23 cellular contexts compared by ENCODE assay signal in genomic region chr4:14338206-14338605, GRCh38.
DNase-seq lines count a peak whose midpoint lies in the region; ATAC-seq and TF ChIP-seq lines count a peak whose summit lies in the region.
"Had no signal": no experiment of that assay in that cellular context is flagged by ENCODE, and none has a peak within 500 bp of the region (broad histone marks: within the 10 kb centered on the region; RNA-seq: fewer than 3 reads in every experiment).

No MANE protein-coding gene starts in this region.

- H3K9ac ChIP-seq in IMR-90 (ENCODE audit: low read depth, low read length), result no peak overlapping the region
- H3K9ac ChIP-seq: SK-N-SH had no signal

- no CpG with 5 or more reads among the region's 1 CpG for WGBS in IMR-90 (ENCODE audit: extremely low coverage in 2 of 2, insufficient read length in 1 of 2), 2 experiments

- dilution Hi-C loops in IMR-90 (cut with HindIII; ENCODE audit: low sequenced_read_pairs, unreplicated experiment), result no loop called here

- CTCF ChIA-PET in A673 (lab: Charles Lee) (no interaction called here), IMR-90 (lab: Yijun Ruan, JAX) (no interaction called here), HEK293T (lab: Yijun Ruan, JAX) (no interaction called here)

- no peak overlapping the region for H2AK9ac ChIP-seq in IMR-90 (replicated peaks; ENCODE audit: low read depth, low read length, poor library complexity)

- TF ChIP-seq POLR2A in IMR-90 (IDR thresholded peaks at IDR 0.05; ENCODE audit: low read depth, low read length), result no peak

- H3K14ac ChIP-seq in IMR-90 (replicated peaks; ENCODE audit: low read depth, low read length), result no peak overlapping the region

- no peaks in the 10 kb centered on the region for H3K27me3 ChIP-seq in A673 (replicated peaks; ENCODE audit: insufficient read depth, low read depth, low read length, poor library complexity)
- H3K27me3 ChIP-seq in IMR-90 (ENCODE audit: control insufficient read depth, insufficient read depth, low read length), result no peaks in the 10 kb centered on the region; the same call in 1 of the 2 replicates

- TF ChIP-seq RAD21 in IMR-90 (IDR thresholded peaks at IDR 0.05; ENCODE audit: low read length), result no peak

- no peak for TF ChIP-seq CTCF in A673 (conservative IDR thresholded peaks at IDR 0.05; ENCODE audit: low read depth, low read length)
- no peak for TF ChIP-seq CTCF in IMR-90 (conservative IDR thresholded peaks at IDR 0.05; ENCODE audit: low read depth, low read length)
- no peak for TF ChIP-seq CTCF in choroid plexus epithelial cell (conservative IDR thresholded peaks at IDR 0.05; ENCODE audit: low read depth, low read length)
- TF ChIP-seq CTCF in fibroblast of villous mesenchyme (IDR thresholded peaks at IDR 0.05; ENCODE audit: insufficient read depth, low read depth, low read length), result no peak
- no peak for TF ChIP-seq CTCF in GM20000 (IDR thresholded peaks at IDR 0.05; ENCODE audit: extremely low read depth, missing control alignments)

- H3K9me1 ChIP-seq in IMR-90 (ENCODE audit: insufficient read depth, low read length), result no peaks in the 10 kb centered on the region

- H2BK120ac ChIP-seq in IMR-90 (ENCODE audit: low read depth, low read length), result no peak overlapping the region

- H2AK5ac ChIP-seq in IMR-90 (ENCODE audit: low read depth, low read length), result no peak overlapping the region

- H4K5ac ChIP-seq in IMR-90 (ENCODE audit: low read depth, low read length), result no peak overlapping the region

- no peak overlapping the region for H2AFZ ChIP-seq in IMR-90 (replicated peaks; ENCODE audit: low read length, poor library complexity)
- H2AFZ ChIP-seq: PC-9 had no signal

- no peak overlapping the region for H3K4ac ChIP-seq in IMR-90 (ENCODE audit: low read depth, low read length)

- in situ Hi-C loops in IMR-90 (cut with MboI; ENCODE audit: low sequenced_read_pairs), result no loop called here

- no peak overlapping the region for H4K8ac ChIP-seq in IMR-90 (ENCODE audit: low read depth in 2 of 2, low read length in 2 of 2)

- no peak overlapping the region for H3K56ac ChIP-seq in IMR-90 (ENCODE audit: extremely low read depth, insufficient read depth, low read length)

- BruUV-seq in A673 (replicated peaks; lab: Mats Ljungman, UMichigan) (no TSS peak), IMR-90 (replicated peaks; lab: Mats Ljungman, UMichigan) (no TSS peak)

- H3K79me1 ChIP-seq in IMR-90 (ENCODE audit: low read depth in 1 of 2, low read length in 2 of 2), result no peaks in the 10 kb centered on the region

- H3K27ac ChIP-seq in A673 (ENCODE audit: low read depth, low read length, poor library complexity, severe bottlenecking) (peak overlapping the region; percentile 57), IMR-90 (ENCODE audit: insufficient read depth, low read length) (no peak overlapping the region)
- H3K27ac ChIP-seq: PC-9 had no signal

- POLR2A ChIA-PET in A673 (lab: Charles Lee; ENCODE audit: low non-redundant PET) (no interaction called here), IMR-90 (lab: Charles Lee; ENCODE audit: unreplicated experiment) (no interaction called here), HEK293T (lab: Yijun Ruan, JAX) (no interaction called here)

- no peak overlapping the region for H3K18ac ChIP-seq in IMR-90 (ENCODE audit: low read depth, low read length)

- no peak overlapping the region for H2BK5ac ChIP-seq in IMR-90 (ENCODE audit: low read depth, low read length, poor library complexity, severe bottlenecking)

- H3K4me2 ChIP-seq in IMR-90 (ENCODE audit: low read depth, low read length), result no peak overlapping the region
- H3K4me2 ChIP-seq: PC-9, SK-N-SH had no signal

- H3K23ac ChIP-seq in IMR-90 (ENCODE audit: low read depth, low read length), result no peak overlapping the region

- H4K20me1 ChIP-seq in IMR-90 (ENCODE audit: insufficient read depth, low read length), result no peaks in the 10 kb centered on the region

- H2BK15ac ChIP-seq in IMR-90 (ENCODE audit: low read depth, low read length), result no peak overlapping the region

- intact Hi-C loops in A673 (cut with micrococcal nuclease; ENCODE audit: unreplicated experiment), result no loop called here
- intact Hi-C loops in IMR-90 (cut with micrococcal nuclease), result no loop called here

- no peak overlapping the region for H4K91ac ChIP-seq in IMR-90 (ENCODE audit: insufficient read depth, low read depth, low read length)

- H2BK20ac ChIP-seq in IMR-90 (ENCODE audit: low read depth, low read length), result no peak overlapping the region

- H3K4me1 ChIP-seq in A673 (ENCODE audit: insufficient read depth, low read length, poor library complexity, severe bottlenecking) (peaks cover 59% of the 10 kb centered on the region), IMR-90 (ENCODE audit: control insufficient read depth, insufficient read depth, low read length) (no peaks in the 10 kb centered on the region)

- no peaks in the 10 kb centered on the region for H3K36me3 ChIP-seq in A673 (ENCODE audit: insufficient read depth, low read length, poor library complexity, severe bottlenecking)
- H3K36me3 ChIP-seq in IMR-90 (ENCODE audit: control insufficient read depth, insufficient read depth, low read length), result no peaks in the 10 kb centered on the region

- DNase-seq in A673 (ENCODE audit: low spot score) (peak; percentile 83), IMR-90 (peak; percentile 15), choroid plexus epithelial cell (ENCODE audit: low read depth) (peak; percentile 43), fibroblast of villous mesenchyme (ENCODE audit: low read depth) (peak; percentile 3), DMS53 (lab: John Stamatoyannopoulos, UW) (no peak), GM20000 (ENCODE audit: low spot score) (no peak), HEK293T (ENCODE audit: extremely low spot score) (no peak)
- DNase-seq: 8988T; AML-193; C1 segment of cervical spinal cord; Calu3; CD8-positive, alpha-beta memory T cell; NCI-H1092; NCI-H1436; NCI-H187 treated with DMSO at 0.1 percent for 48 hours; NCI-H2107; NCI-H510A; PC-9; RPMI8226; SHP77; SK-N-SH had no signal

- ATAC-seq in IMR-90 (ENCODE audit: low read depth), result peak; percentile 32; the same call in 1 of the 2 replicates
- no peak for ATAC-seq in HG02798 (IDR thresholded peaks at IDR 0.05; ENCODE audit: poor library complexity, unreplicated experiment)
- ATAC-seq: GM12878 had no signal

- no peaks in the 10 kb centered on the region for H3K9me3 ChIP-seq in A673 (ENCODE audit: low read depth, low read length, poor library complexity, severe bottlenecking)
- H3K9me3 ChIP-seq in IMR-90 (ENCODE audit: control insufficient read depth, insufficient read depth, low read length), result no peaks in the 10 kb centered on the region
- H3K9me3 ChIP-seq: SK-N-SH had no signal

- H3K4me3 ChIP-seq in A673 (ENCODE audit: low read depth, low read length, poor library complexity, severe bottlenecking) (no peak overlapping the region), IMR-90 (ENCODE audit: insufficient read depth, low read depth, low read length) (no peak overlapping the region), choroid plexus epithelial cell (ENCODE audit: low read depth, low read length) (no peak overlapping the region), fibroblast of villous mesenchyme (ENCODE audit: low read depth, low read length) (no peak overlapping the region)
- H3K4me3 ChIP-seq: GM12878, PC-9 had no signal

TF ChIP-seq in IMR-90, 13 proteins besides CTCF, POLR2A, EP300 and RAD21:
- TF ChIP-seq RCOR1 (IDR thresholded peaks at IDR 0.05; ENCODE audit: insufficient replicate concordance, low read length) (no peak), CEBPB (IDR thresholded peaks at IDR 0.05; ENCODE audit: low read depth, low read length) (peak; percentile 91)

TF ChIP-seq in HEK293T, 16 proteins besides CTCF, POLR2A, EP300 and RAD21:
- no peak for TF ChIP-seq NFRKB (IDR thresholded peaks at IDR 0.05)
- TF ChIP-seq SP1 (IDR thresholded peaks at IDR 0.05), result no peak
- no peak for TF ChIP-seq L3MBTL2 (conservative IDR thresholded peaks at IDR 0.05)
- no peak for TF ChIP-seq TARDBP (IDR thresholded peaks at IDR 0.05)
- TF ChIP-seq CTBP1 (IDR thresholded peaks at IDR 0.05; ENCODE audit: borderline replicate concordance), result no peak
- TF ChIP-seq FOXK2 (IDR thresholded peaks at IDR 0.05), result no peak
- no peak for TF ChIP-seq BHLHE40 (IDR thresholded peaks at IDR 0.05; ENCODE audit: borderline replicate concordance)
- no peak for TF ChIP-seq ZNF384 (IDR thresholded peaks at IDR 0.05)
- TF ChIP-seq SUZ12 (IDR thresholded peaks at IDR 0.05), result no peak
- TF ChIP-seq FOXM1 (IDR thresholded peaks at IDR 0.05; ENCODE audit: borderline replicate concordance), result no peak
- TF ChIP-seq ELF4 (IDR thresholded peaks at IDR 0.05), result no peak
- TF ChIP-seq LEF1 (IDR thresholded peaks at IDR 0.05; ENCODE audit: borderline replicate concordance), result no peak
- TF ChIP-seq ARNT (IDR thresholded peaks at IDR 0.05), result no peak
- no peak for TF ChIP-seq HDGF (IDR thresholded peaks at IDR 0.05; ENCODE audit: borderline replicate concordance)
- TF ChIP-seq FOXA1 (IDR thresholded peaks at IDR 0.05), result no peak
- TF ChIP-seq PKNOX1 (IDR thresholded peaks at IDR 0.05), result no peak
TF ChIP-seq in HEK293T: peak in this region for 0.

Comparison
In these comparisons a context has a peak if more than half of its experiments do, and no peak if none do; other contexts are left out.
1. DNase-seq: peak in A673 (single experiment), IMR-90 (single experiment), choroid plexus epithelial cell (single experiment) and fibroblast of villous mesenchyme (single experiment); none in DMS53 (single experiment), GM20000 (single experiment) and HEK293T (single experiment).